Comparison of ENCODE assay signal across 1 cellular context in the genomic region with DNA sequence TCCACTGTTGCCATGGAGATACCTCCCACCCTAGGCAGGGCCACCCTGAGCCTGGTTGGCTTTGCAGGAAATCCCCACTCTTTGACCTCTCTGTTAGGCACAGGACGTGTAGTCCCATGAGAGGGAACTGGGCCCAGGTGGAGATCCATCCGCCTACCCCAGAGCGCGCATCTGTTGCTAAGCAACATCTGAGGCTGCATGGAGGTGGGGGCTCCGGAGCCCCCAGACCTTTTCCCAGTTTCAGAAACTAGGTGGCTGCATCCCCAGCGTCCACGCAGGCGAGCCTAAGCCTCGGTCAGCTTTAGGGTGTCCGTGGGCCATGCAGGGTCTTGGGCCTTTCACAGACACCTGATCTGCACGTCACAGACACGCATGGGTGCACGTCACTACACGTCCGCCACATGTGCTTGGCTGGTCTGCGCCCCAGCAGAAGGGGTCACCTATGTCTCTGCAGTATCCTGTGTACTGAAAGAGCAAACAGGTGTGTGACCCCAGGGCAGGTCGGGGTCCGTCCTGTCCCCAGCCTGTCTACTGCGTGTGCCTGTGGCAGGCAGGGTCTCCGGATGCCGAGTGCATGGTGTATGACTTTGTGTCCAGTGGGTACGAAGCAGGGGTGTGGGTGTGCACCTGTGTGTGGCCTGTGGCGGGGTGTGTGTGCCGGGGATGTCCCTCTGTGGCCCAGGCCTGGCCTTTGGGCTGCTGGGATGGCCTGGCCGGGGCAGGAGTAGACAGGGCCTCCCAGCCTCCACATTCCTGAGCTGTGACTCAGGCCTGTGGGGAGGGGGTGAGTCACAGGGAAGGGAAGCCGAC.
A peak's percentile ranks its signal among the peaks of the same experiment; 100 is the strongest.
TF ChIP-seq lines count a peak whose summit lies in the region.

No MANE protein-coding gene starts in this region.

TF ChIP-seq in HEK293, 187 proteins besides CTCF, POLR2A, EP300 and RAD21 (continued from another document and continues in another):
- no peak for TF ChIP-seq ZNF280C (tag by site-specific recombination; IDR thresholded peaks at IDR 0.05)
- TF ChIP-seq ZFP41 (tag by site-specific recombination; IDR thresholded peaks at IDR 0.05; ENCODE audit: borderline replicate concordance): no peak
- TF ChIP-seq ZNF23 (tag by site-specific recombination; IDR thresholded peaks at IDR 0.05; ENCODE audit: borderline replicate concordance): no peak
- no peak for TF ChIP-seq MZF1 (tag by site-specific recombination; IDR thresholded peaks at IDR 0.05; ENCODE audit: borderline replicate concordance)
- no peak for TF ChIP-seq ZNF423 (tag by site-specific recombination; IDR thresholded peaks at IDR 0.05)
- no peak for TF ChIP-seq ZNF521 (tag by site-specific recombination; IDR thresholded peaks at IDR 0.05)
- TF ChIP-seq ZNF112 (tag by site-specific recombination; IDR thresholded peaks at IDR 0.05): no peak
- TF ChIP-seq HOXD13 (CRISPR knock-in tag; IDR thresholded peaks at IDR 0.05; ENCODE audit: borderline replicate concordance): no peak
- TF ChIP-seq ZNF529 (tag by site-specific recombination; IDR thresholded peaks at IDR 0.05; ENCODE audit: insufficient replicate concordance): no peak
- TF ChIP-seq SP7 (tag by site-specific recombination; IDR thresholded peaks at IDR 0.05): peak; percentile 72
- TF ChIP-seq, protein P1, sequence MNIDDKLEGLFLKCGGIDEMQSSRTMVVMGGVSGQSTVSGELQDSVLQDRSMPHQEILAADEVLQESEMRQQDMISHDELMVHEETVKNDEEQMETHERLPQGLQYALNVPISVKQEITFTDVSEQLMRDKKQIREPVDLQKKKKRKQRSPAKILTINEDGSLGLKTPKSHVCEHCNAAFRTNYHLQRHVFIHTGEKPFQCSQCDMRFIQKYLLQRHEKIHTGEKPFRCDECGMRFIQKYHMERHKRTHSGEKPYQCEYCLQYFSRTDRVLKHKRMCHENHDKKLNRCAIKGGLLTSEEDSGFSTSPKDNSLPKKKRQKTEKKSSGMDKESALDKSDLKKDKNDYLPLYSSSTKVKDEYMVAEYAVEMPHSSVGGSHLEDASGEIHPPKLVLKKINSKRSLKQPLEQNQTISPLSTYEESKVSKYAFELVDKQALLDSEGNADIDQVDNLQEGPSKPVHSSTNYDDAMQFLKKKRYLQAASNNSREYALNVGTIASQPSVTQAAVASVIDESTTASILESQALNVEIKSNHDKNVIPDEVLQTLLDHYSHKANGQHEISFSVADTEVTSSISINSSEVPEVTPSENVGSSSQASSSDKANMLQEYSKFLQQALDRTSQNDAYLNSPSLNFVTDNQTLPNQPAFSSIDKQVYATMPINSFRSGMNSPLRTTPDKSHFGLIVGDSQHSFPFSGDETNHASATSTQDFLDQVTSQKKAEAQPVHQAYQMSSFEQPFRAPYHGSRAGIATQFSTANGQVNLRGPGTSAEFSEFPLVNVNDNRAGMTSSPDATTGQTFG (tag by site-specific recombination; IDR thresholded peaks at IDR 0.05; ENCODE audit: borderline replicate concordance): no peak
- TF ChIP-seq ZNF837 (tag by site-specific recombination; IDR thresholded peaks at IDR 0.05): no peak
- TF ChIP-seq SCRT1 (tag by site-specific recombination; IDR thresholded peaks at IDR 0.05; ENCODE audit: borderline replicate concordance): peak; percentile 36; the same call in 1 of the 2 replicates
- no peak for TF ChIP-seq ZNF37A (tag by site-specific recombination; IDR thresholded peaks at IDR 0.05)
- 0 out of 2 replicates have a peak, but pooled peaks have one; percentile 25 for TF ChIP-seq ZNF324 (tag by site-specific recombination; IDR thresholded peaks at IDR 0.05)
- no peak for TF ChIP-seq ZNF366 (tag by site-specific recombination; conservative IDR thresholded peaks at IDR 0.05)
- no peak for TF ChIP-seq ZNF184 (tag by site-specific recombination; IDR thresholded peaks at IDR 0.05)
- peak; percentile 58; the same call in 1 of the 2 replicates for TF ChIP-seq GLI4 (tag by site-specific recombination; IDR thresholded peaks at IDR 0.05)
- TF ChIP-seq ZNF114 (tag by site-specific recombination; IDR thresholded peaks at IDR 0.05): no peak
- no peak for TF ChIP-seq ZBTB1 (tag by site-specific recombination; IDR thresholded peaks at IDR 0.05)
- TF ChIP-seq ZSCAN30 (tag by site-specific recombination; IDR thresholded peaks at IDR 0.05): no peak
- TF ChIP-seq ZNF248 (tag by site-specific recombination; IDR thresholded peaks at IDR 0.05): no peak
- TF ChIP-seq, protein P2, sequence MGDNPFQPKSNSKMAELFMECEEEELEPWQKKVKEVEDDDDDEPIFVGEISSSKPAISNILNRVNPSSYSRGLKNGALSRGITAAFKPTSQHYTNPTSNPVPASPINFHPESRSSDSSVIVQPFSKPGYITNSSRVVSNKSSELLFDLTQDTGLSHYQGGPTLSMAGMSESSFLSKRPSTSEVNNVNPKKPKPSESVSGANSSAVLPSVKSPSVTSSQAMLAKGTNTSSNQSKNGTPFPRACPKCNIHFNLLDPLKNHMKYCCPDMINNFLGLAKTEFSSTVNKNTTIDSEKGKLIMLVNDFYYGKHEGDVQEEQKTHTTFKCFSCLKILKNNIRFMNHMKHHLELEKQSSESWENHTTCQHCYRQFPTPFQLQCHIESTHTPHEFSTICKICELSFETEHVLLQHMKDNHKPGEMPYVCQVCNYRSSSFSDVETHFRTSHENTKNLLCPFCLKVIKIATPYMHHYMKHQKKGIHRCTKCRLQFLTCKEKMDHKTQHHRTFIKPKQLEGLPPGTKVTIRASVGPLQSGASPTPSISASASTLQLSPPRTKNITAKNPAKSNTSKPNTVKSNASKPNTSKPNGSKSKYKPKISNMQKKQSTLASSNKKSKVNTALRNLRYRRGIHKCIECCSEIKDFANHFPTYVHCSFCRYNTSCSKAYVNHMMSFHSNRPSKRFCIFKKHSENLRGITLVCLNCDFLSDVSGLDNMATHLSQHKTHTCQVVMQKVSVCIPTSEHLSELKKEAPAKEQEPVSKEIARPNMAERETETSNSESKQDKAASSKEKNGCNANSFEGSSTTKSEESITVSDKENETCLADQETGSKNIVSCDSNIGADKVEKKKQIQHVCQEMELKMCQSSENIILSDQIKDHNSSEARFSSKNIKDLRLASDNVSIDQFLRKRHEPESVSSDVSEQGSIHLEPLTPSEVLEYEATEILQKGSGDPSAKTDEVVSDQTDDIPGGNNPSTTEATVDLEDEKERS (tag by site-specific recombination; IDR thresholded peaks at IDR 0.05): 0 out of 2 replicates have a peak, but pooled peaks have one; percentile 50
- TF ChIP-seq ELK4 (IDR thresholded peaks at IDR 0.05; ENCODE audit: borderline replicate concordance, low read depth, low read length): no peak
- no peak for TF ChIP-seq ZNF157 (tag by site-specific recombination; IDR thresholded peaks at IDR 0.05)
- peak; percentile 99 for TF ChIP-seq ZNF335 (tag by site-specific recombination; conservative IDR thresholded peaks at IDR 0.05)
- no peak for TF ChIP-seq ZNF311 (tag by site-specific recombination; IDR thresholded peaks at IDR 0.05; ENCODE audit: borderline replicate concordance)
- no peak for TF ChIP-seq ZNF670 (tag by site-specific recombination; IDR thresholded peaks at IDR 0.05; ENCODE audit: low read depth)
- no peak for TF ChIP-seq ZNF140 (tag by site-specific recombination; IDR thresholded peaks at IDR 0.05)
- TF ChIP-seq, protein P3, sequence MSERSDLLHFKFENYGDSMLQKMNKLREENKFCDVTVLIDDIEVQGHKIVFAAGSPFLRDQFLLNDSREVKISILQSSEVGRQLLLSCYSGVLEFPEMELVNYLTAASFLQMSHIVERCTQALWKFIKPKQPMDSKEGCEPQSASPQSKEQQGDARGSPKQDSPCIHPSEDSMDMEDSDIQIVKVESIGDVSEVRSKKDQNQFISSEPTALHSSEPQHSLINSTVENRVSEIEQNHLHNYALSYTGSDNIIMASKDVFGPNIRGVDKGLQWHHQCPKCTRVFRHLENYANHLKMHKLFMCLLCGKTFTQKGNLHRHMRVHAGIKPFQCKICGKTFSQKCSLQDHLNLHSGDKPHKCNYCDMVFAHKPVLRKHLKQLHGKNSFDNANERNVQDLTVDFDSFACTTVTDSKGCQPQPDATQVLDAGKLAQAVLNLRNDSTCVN (tag by site-specific recombination; optimal IDR thresholded peaks at IDR 0.05): no peak
- TF ChIP-seq, protein P4, sequence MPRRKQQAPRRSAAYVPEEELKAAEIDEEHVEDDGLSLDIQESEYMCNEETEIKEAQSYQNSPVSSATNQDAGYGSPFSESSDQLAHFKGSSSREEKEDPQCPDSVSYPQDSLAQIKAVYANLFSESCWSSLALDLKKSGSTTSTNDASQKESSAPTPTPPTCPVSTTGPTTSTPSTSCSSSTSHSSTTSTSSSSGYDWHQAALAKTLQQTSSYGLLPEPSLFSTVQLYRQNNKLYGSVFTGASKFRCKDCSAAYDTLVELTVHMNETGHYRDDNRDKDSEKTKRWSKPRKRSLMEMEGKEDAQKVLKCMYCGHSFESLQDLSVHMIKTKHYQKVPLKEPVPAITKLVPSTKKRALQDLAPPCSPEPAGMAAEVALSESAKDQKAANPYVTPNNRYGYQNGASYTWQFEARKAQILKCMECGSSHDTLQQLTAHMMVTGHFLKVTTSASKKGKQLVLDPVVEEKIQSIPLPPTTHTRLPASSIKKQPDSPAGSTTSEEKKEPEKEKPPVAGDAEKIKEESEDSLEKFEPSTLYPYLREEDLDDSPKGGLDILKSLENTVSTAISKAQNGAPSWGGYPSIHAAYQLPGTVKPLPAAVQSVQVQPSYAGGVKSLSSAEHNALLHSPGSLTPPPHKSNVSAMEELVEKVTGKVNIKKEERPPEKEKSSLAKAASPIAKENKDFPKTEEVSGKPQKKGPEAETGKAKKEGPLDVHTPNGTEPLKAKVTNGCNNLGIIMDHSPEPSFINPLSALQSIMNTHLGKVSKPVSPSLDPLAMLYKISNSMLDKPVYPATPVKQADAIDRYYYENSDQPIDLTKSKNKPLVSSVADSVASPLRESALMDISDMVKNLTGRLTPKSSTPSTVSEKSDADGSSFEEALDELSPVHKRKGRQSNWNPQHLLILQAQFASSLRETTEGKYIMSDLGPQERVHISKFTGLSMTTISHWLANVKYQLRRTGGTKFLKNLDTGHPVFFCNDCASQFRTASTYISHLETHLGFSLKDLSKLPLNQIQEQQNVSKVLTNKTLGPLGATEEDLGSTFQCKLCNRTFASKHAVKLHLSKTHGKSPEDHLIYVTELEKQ (tag by site-specific recombination; IDR thresholded peaks at IDR 0.05; ENCODE audit: borderline replicate concordance): no peak
- no peak for TF ChIP-seq ZNF416 (tag by site-specific recombination; IDR thresholded peaks at IDR 0.05)
- TF ChIP-seq ZNF354C (tag by site-specific recombination; IDR thresholded peaks at IDR 0.05; ENCODE audit: borderline replicate concordance, low read depth): no peak
- no peak for TF ChIP-seq ZNF175 (tag by site-specific recombination; IDR thresholded peaks at IDR 0.05)
- no peak for TF ChIP-seq ZNF501 (tag by site-specific recombination; IDR thresholded peaks at IDR 0.05)
- peak; percentile 72; the same call in 1 of the 2 replicates for TF ChIP-seq WT1 (tag by site-specific recombination; IDR thresholded peaks at IDR 0.05)
- TF ChIP-seq, protein P5, sequence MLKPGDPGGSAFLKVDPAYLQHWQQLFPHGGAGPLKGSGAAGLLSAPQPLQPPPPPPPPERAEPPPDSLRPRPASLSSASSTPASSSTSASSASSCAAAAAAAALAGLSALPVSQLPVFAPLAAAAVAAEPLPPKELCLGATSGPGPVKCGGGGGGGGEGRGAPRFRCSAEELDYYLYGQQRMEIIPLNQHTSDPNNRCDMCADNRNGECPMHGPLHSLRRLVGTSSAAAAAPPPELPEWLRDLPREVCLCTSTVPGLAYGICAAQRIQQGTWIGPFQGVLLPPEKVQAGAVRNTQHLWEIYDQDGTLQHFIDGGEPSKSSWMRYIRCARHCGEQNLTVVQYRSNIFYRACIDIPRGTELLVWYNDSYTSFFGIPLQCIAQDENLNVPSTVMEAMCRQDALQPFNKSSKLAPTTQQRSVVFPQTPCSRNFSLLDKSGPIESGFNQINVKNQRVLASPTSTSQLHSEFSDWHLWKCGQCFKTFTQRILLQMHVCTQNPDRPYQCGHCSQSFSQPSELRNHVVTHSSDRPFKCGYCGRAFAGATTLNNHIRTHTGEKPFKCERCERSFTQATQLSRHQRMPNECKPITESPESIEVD (tag by site-specific recombination; IDR thresholded peaks at IDR 0.05): no peak
- TF ChIP-seq AEBP2 (tag by site-specific recombination; IDR thresholded peaks at IDR 0.05; ENCODE audit: borderline replicate concordance): 0 out of 2 replicates have a peak, but pooled peaks have one; percentile 10
- peak; percentile 61 for TF ChIP-seq ZXDB (tag by site-specific recombination; IDR thresholded peaks at IDR 0.05)
- TF ChIP-seq SCRT2 (tag by site-specific recombination; IDR thresholded peaks at IDR 0.05): peak; percentile 84
- no peak for TF ChIP-seq PRDM1 (tag by site-specific recombination; IDR thresholded peaks at IDR 0.05)
- TF ChIP-seq SP2 (tag by site-specific recombination; IDR thresholded peaks at IDR 0.05): no peak
- TF ChIP-seq KLF9 (tag by site-specific recombination; IDR thresholded peaks at IDR 0.05; ENCODE audit: low read depth): no peak
- TF ChIP-seq GLI2 (tag by site-specific recombination; IDR thresholded peaks at IDR 0.05; ENCODE audit: borderline replicate concordance, low read depth): no peak
